Comparison of ENCODE assay signal across 6 cellular contexts in the genomic region with DNA sequence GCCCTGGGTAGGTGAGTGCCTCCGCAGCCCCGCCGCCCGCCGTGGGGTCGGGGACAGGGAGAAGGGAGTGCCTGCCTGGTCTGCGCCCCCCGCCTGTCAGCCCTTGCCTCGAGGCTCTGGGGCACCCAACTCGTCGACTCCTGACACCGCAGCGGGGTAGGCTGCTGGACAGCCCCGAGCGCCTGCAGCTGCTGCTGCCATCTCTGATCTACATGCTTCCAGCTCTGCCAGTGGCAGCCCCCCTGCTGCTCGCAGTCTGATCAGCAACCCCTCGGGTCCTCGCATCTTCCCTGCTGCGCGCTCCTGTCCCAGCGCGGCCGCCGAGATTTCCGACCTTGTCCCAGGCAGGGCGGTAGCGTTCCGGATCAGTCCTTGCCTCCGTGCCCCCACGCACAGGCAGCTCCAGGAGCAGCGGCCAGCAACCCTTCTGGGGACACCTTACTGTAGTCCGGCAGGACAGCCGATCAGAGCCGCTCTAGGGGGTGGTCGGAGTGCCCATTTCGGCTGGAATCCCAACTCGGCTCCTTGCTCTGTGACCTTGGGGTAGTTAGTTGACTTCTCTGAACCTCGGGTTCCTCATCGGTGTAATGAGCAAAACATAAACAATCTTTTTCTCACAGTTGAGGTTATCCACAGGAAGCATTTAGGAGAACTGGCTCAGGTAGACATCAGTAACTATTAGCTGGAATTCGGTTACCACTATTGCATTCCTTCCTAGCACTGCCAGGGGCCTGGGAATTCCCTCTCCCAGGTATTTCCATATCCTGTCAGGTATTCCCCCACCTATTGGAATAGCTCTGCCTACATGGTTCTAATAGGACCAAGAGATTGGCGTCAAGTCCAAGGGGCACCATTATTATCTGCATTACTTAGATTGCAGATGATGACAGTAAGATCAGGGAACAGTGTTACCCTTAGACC. TPM values are rescaled to one million over a fixed set of nuclear protein-coding genes. Genes with fewer than 3 reads are reported as not detected.
DNase-seq lines count a peak whose midpoint lies in the region; TF ChIP-seq lines count a peak whose summit lies in the region.

No MANE protein-coding gene starts in this region.

- intact Hi-C loops in prostate gland (cut with DNase I), result no loop called here

- H3K27ac ChIP-seq in HUES48 (ENCODE audit: low read depth, low read length), result no peak overlapping the region
- no peak overlapping the region for H3K27ac ChIP-seq in effector memory CD4-positive, alpha-beta T cell (ENCODE audit: insufficient read depth, low read length, poor library complexity, severe bottlenecking)
- H3K27ac ChIP-seq in prostate gland, result no peak overlapping the region
- no peak overlapping the region for H3K27ac ChIP-seq in brain microvascular endothelial cell

- WGBS in prostate gland, result 20% methylated on average over 39 of the region's 41 CpGs

- no peaks in the 10 kb centered on the region for H3K36me3 ChIP-seq in HUES48 (ENCODE audit: control insufficient read depth, insufficient read depth, low read length)
- H3K36me3 ChIP-seq in effector memory CD4-positive, alpha-beta T cell (ENCODE audit: control insufficient read depth, insufficient read depth, low read length), result no peaks in the 10 kb centered on the region
- H3K36me3 ChIP-seq in prostate gland, result no peaks in the 10 kb centered on the region
- no peaks in the 10 kb centered on the region for H3K36me3 ChIP-seq in brain microvascular endothelial cell (replicated peaks)

- no peak overlapping the region for H3K9ac ChIP-seq in HUES48 (ENCODE audit: low read depth, low read length)

- H3K4me3 ChIP-seq in HUES48 (ENCODE audit: low read depth, low read length) (peak overlapping the region; percentile 67), prostate gland (peak overlapping the region; percentile 16 to 31), brain microvascular endothelial cell (ENCODE audit: low read depth, low read length) (no peak overlapping the region)
- peak overlapping the region; percentile 35 for H3K4me3 ChIP-seq in effector memory CD4-positive, alpha-beta T cell (ENCODE audit: insufficient read depth, low read depth, low read length, poor library complexity, severe bottlenecking)

- TF ChIP-seq POLR2A in prostate gland (IDR thresholded peaks at IDR 0.05), result no peak

- no peak for TF ChIP-seq CTCF in prostate gland (IDR thresholded peaks at IDR 0.05)
- TF ChIP-seq CTCF in brain microvascular endothelial cell (IDR thresholded peaks at IDR 0.05; ENCODE audit: low read depth, low read length, missing control alignments), result no peak

- H3K9me3 ChIP-seq in HUES48 (ENCODE audit: control insufficient read depth, insufficient read depth, low read length) (no peaks in the 10 kb centered on the region), prostate gland (no peaks in the 10 kb centered on the region)
- H3K9me3 ChIP-seq in effector memory CD4-positive, alpha-beta T cell (ENCODE audit: control insufficient read depth, low read length), result no peaks in the 10 kb centered on the region

- DNase-seq in effector memory CD4-positive, alpha-beta T cell, result no peak
- no peak for DNase-seq in prostate gland (ENCODE audit: low spot score)
- DNase-seq in brain microvascular endothelial cell, result no peak
- DNase-seq in DMS79 (lab: John Stamatoyannopoulos, UW), result no peak
- no peak for DNase-seq in medulla oblongata (ENCODE audit: extremely low spot score)

- peaks cover 17% of the 10 kb centered on the region; the same call in 1 of the 2 replicates for H3K4me1 ChIP-seq in HUES48 (ENCODE audit: control insufficient read depth, insufficient read depth, low read length)
- H3K4me1 ChIP-seq in effector memory CD4-positive, alpha-beta T cell (ENCODE audit: control insufficient read depth, insufficient read depth, low read length, poor library complexity, severe bottlenecking), result peaks cover 21% of the 10 kb centered on the region
- H3K4me1 ChIP-seq in prostate gland (replicated peaks), result no peaks in the 10 kb centered on the region

- H3K27me3 ChIP-seq in HUES48 (ENCODE audit: control insufficient read depth, insufficient read depth, low read length) (peaks cover 85% of the 10 kb centered on the region), prostate gland (replicated peaks; ENCODE audit: insufficient read depth) (peaks cover 32% of the 10 kb centered on the region), brain microvascular endothelial cell (replicated peaks) (peaks cover 93% of the 10 kb centered on the region)
- peaks cover 53% of the 10 kb centered on the region for H3K27me3 ChIP-seq in effector memory CD4-positive, alpha-beta T cell (replicated peaks; ENCODE audit: control insufficient read depth, insufficient read depth, low read length, poor library complexity, severe bottlenecking)

- in situ Hi-C loops in brain microvascular endothelial cell (cut with HindIII; ENCODE audit: low pct_ligation_motif_present, low sequenced_read_pairs), result no loop called here

RNA-seq across cellular contexts. Expression of a gene that starts 0.6 kb away (rescaled TPM):
- total RNA-seq in prostate gland, result 1 to 10 TPM in 1 of 2 donors, not detected in 1; 4.9 TPM

RNA-seq across cellular contexts. Expression of a gene that starts 23.3 kb away (rescaled TPM):
- 10 to 100 TPM in 1 of 2 donors, 1 to 10 TPM in 1; 6.1 to 10.2 TPM for total RNA-seq in prostate gland

RNA-seq across cellular contexts. Expression of a gene that starts 34.7 kb away (rescaled TPM):
- total RNA-seq in prostate gland, result 10 to 100 TPM; 11.2 to 33.4 TPM

RNA-seq across cellular contexts. Expression of a gene that starts 41.2 kb away (rescaled TPM):
- 10 to 100 TPM; 20.9 to 27.5 TPM for total RNA-seq in prostate gland

RNA-seq across cellular contexts. Expression of a gene that starts 50.9 kb away (rescaled TPM):
- 100 to 1,000 TPM; 118 to 188 TPM for total RNA-seq in prostate gland
